Comparison of ENCODE assay signal across 19 cellular contexts in genomic region chr2:8566155-8566670, GRCh38.
DNase-seq lines count a peak whose midpoint lies in the region; ATAC-seq and TF ChIP-seq lines count a peak whose summit lies in the region.
"Had no signal": no experiment of that assay in that cellular context is flagged by ENCODE, and none has a peak within 500 bp of the region (broad histone marks: within the 10 kb centered on the region; RNA-seq: fewer than 3 reads in every experiment).

No MANE protein-coding gene starts in this region.

- no peak overlapping the region for H2BK120ac ChIP-seq in H9 (ENCODE audit: low read depth, low read length, poor library complexity, severe bottlenecking)

- intact Hi-C loops in dorsolateral prefrontal cortex (cut with DNase I) = no loop called here
- intact Hi-C loops in PC-3 (cut with micrococcal nuclease) = no loop called here

- peaks cover 10% of the 10 kb centered on the region for H3K9me3 Mint-ChIP-seq in activated naive CD8-positive, alpha-beta T cell treated with anti-CD3 and anti-CD28 coated beads, Interleukin-2, amount 10 ng/mL, durations not matched to agents 7 days and 5 days
- peaks cover 7% of the 10 kb centered on the region for H3K9me3 Mint-ChIP-seq in activated naive CD8-positive, alpha-beta T cell treated with anti-CD3 and anti-CD28 coated beads for 36 hours
- peaks cover 10 to 12% of the 10 kb centered on the region in 2 experiments for H3K9me3 Mint-ChIP-seq in H9
- peaks cover 3% of the 10 kb centered on the region for H3K9me3 Mint-ChIP-seq in stimulated activated effector memory CD8-positive, alpha-beta T cell treated with anti-CD3 and anti-CD28 coated beads, Interleukin-12 subunit alpha, Interleukin-12 subunit beta, amount 100 ng/mL, for 72 hours
- H3K9me3 Mint-ChIP-seq: HFFc6 had no signal

- H3K56ac ChIP-seq in H9 (ENCODE audit: insufficient read length, low read depth, low read length) = no peak overlapping the region

- no peak for DNase-seq in activated naive CD8-positive, alpha-beta T cell treated with anti-CD3 and anti-CD28 coated beads, Interleukin-2, amount 10 ng/mL, durations not matched to agents 7 days and 5 days
- no peak for DNase-seq in activated naive CD8-positive, alpha-beta T cell treated with anti-CD3 and anti-CD28 coated beads for 36 hours
- no peak for DNase-seq in H9
- DNase-seq in coronary artery (ENCODE audit: low spot score) = peak; percentile 63
- DNase-seq in stimulated activated effector memory CD8-positive, alpha-beta T cell treated with anti-CD3 and anti-CD28 coated beads, Interleukin-12 subunit alpha, Interleukin-12 subunit beta, amount 100 ng/mL, for 72 hours (ENCODE audit: low spot score in 2 of 2) = no peak
- DNase-seq in SHP77 treated with DMSO at 0.1 percent for 48 hours (lab: John Stamatoyannopoulos, UW) = no peak
- DNase-seq in dorsolateral prefrontal cortex = no peak
- no peak for DNase-seq in PC-3
- DNase-seq: BE2C; CD4-positive, CD25-positive, alpha-beta regulatory T cell; H7; HFFc6; Kasumi-1; NCI-H1694; NCI-H446; NCI-H526; SJCRH30 had no signal

- peaks cover 16% of the 10 kb centered on the region for H3K27me3 Mint-ChIP-seq in activated naive CD8-positive, alpha-beta T cell treated with anti-CD3 and anti-CD28 coated beads, Interleukin-2, amount 10 ng/mL, durations not matched to agents 7 days and 5 days
- no peaks in the 10 kb centered on the region for H3K27me3 Mint-ChIP-seq in activated naive CD8-positive, alpha-beta T cell treated with anti-CD3 and anti-CD28 coated beads for 36 hours
- no peaks in the 10 kb centered on the region for H3K27me3 Mint-ChIP-seq in H9 (ENCODE audit: low read depth)
- H3K27me3 Mint-ChIP-seq: CD4-positive, CD25-positive, alpha-beta regulatory T cell had no signal

- no peaks in the 10 kb centered on the region for H3K23me2 ChIP-seq in H9 (ENCODE audit: insufficient read length, low read depth, low read length, poor library complexity, severe bottlenecking)

- H4K5ac ChIP-seq in H9 (ENCODE audit: insufficient read length, low read depth, low read length) = no peak overlapping the region

- H3K4me3 ChIP-seq in coronary artery = no peak overlapping the region
- H3K4me3 ChIP-seq in dorsolateral prefrontal cortex = no peak overlapping the region
- H3K4me3 ChIP-seq in PC-3 (ENCODE audit: low read length) = no peak overlapping the region
- H3K4me3 ChIP-seq: GM12878, SJCRH30 had no signal

- H3K79me2 ChIP-seq in H9 (ENCODE audit: insufficient read depth, low read length) (no peaks in the 10 kb centered on the region), PC-3 (ENCODE audit: low read length) (no peaks in the 10 kb centered on the region)

- H2AFZ ChIP-seq in H9 (ENCODE audit: low read length) = no peak overlapping the region
- H2AFZ ChIP-seq in PC-3 (ENCODE audit: low read length) = no peak overlapping the region

- peak overlapping the region; percentile 47; the same call in 1 of the 2 replicates for H3K14ac ChIP-seq in H9 (ENCODE audit: insufficient read depth, low read length)

- H4K91ac ChIP-seq in H9 (ENCODE audit: insufficient read length, low read depth, low read length) = no peak overlapping the region

- CTCF ChIA-PET in PC-3 (lab: Charles Lee) = no interaction called here

- H3K36me3 ChIP-seq in PC-3 (ENCODE audit: low read depth, low read length) = no peaks in the 10 kb centered on the region
- H3K36me3 ChIP-seq: BE2C, SJCRH30 had no signal

- H3K23ac ChIP-seq in H9 (ENCODE audit: insufficient read length, low read depth, low read length) = no peak overlapping the region

- H3K27ac ChIP-seq in H9 (ENCODE audit: insufficient read length, low read depth, low read length) (no peak overlapping the region), coronary artery (no peak overlapping the region), dorsolateral prefrontal cortex (no peak overlapping the region), PC-3 (ENCODE audit: low read length) (no peak overlapping the region)
- H3K27ac ChIP-seq: SJCRH30 had no signal

- no peaks in the 10 kb centered on the region for H3K27me3 ChIP-seq in H9 (ENCODE audit: insufficient read depth, low read length)
- H3K27me3 ChIP-seq in dorsolateral prefrontal cortex = no peaks in the 10 kb centered on the region
- no peaks in the 10 kb centered on the region for H3K27me3 ChIP-seq in PC-3 (ENCODE audit: low read length)
- H3K27me3 ChIP-seq: BE2C had no signal

- H3K9ac ChIP-seq in H9 (ENCODE audit: extremely low read depth, insufficient read length, low read length) = no peak overlapping the region
- H3K9ac ChIP-seq in PC-3 (ENCODE audit: low read length) = no peak overlapping the region

- H3K4me1 ChIP-seq in H9 (ENCODE audit: insufficient read depth, low read length) = no peaks in the 10 kb centered on the region
- H3K4me1 ChIP-seq in PC-3 (ENCODE audit: insufficient read depth, low read length) = no peaks in the 10 kb centered on the region
- H3K4me1 ChIP-seq: BE2C, SJCRH30 had no signal

- peak overlapping the region; percentile 34 for H3K27ac Mint-ChIP-seq in activated naive CD8-positive, alpha-beta T cell treated with anti-CD3 and anti-CD28 coated beads, Interleukin-2, amount 10 ng/mL, durations not matched to agents 7 days and 5 days
- H3K27ac Mint-ChIP-seq in activated naive CD8-positive, alpha-beta T cell treated with anti-CD3 and anti-CD28 coated beads for 36 hours = no peak overlapping the region
- no peak overlapping the region for H3K27ac Mint-ChIP-seq in H9
- H3K27ac Mint-ChIP-seq in stimulated activated effector memory CD8-positive, alpha-beta T cell treated with anti-CD3 and anti-CD28 coated beads, Interleukin-12 subunit alpha, Interleukin-12 subunit beta, amount 100 ng/mL, for 72 hours = peak overlapping the region; percentile 14
- H3K27ac Mint-ChIP-seq: CD4-positive, CD25-positive, alpha-beta regulatory T cell; HFFc6 had no signal

- H3K4me2 ChIP-seq in H9 (ENCODE audit: insufficient read depth, insufficient read length, low read length) (no peak overlapping the region), PC-3 (ENCODE audit: low read length) (no peak overlapping the region)

- peaks cover 9% of the 10 kb centered on the region for H3K4me1 Mint-ChIP-seq in activated naive CD8-positive, alpha-beta T cell treated with anti-CD3 and anti-CD28 coated beads, Interleukin-2, amount 10 ng/mL, durations not matched to agents 7 days and 5 days
- peaks cover 2% of the 10 kb centered on the region for H3K4me1 Mint-ChIP-seq in activated naive CD8-positive, alpha-beta T cell treated with anti-CD3 and anti-CD28 coated beads for 36 hours
- peaks cover 5 to 8% of the 10 kb centered on the region in 2 experiments; a peak in 2 of 4 replicates for H3K4me1 Mint-ChIP-seq in H9
- peaks cover 23% of the 10 kb centered on the region for H3K4me1 Mint-ChIP-seq in stimulated activated effector memory CD8-positive, alpha-beta T cell treated with anti-CD3 and anti-CD28 coated beads, Interleukin-12 subunit alpha, Interleukin-12 subunit beta, amount 100 ng/mL, for 72 hours
- H3K4me1 Mint-ChIP-seq: CD4-positive, CD25-positive, alpha-beta regulatory T cell had no signal

- no peaks in the 10 kb centered on the region for H3K9me3 ChIP-seq in H9 (ENCODE audit: control insufficient read depth, low read depth, low read length)
- H3K9me3 ChIP-seq in PC-3 (ENCODE audit: low read length) = no peaks in the 10 kb centered on the region
- H3K9me3 ChIP-seq: BE2C had no signal

- no peak overlapping the region for H4K8ac ChIP-seq in H9 (replicated peaks; ENCODE audit: insufficient read length, low read depth, low read length)

- H2BK20ac ChIP-seq in H9 (ENCODE audit: low read depth, low read length, poor library complexity, severe bottlenecking) = no peak overlapping the region

- H2BK15ac ChIP-seq in H9 (ENCODE audit: low read depth, low read length) = no peak overlapping the region

- H3K4me3 Mint-ChIP-seq in activated naive CD8-positive, alpha-beta T cell treated with anti-CD3 and anti-CD28 coated beads, Interleukin-2, amount 10 ng/mL, durations not matched to agents 7 days and 5 days = no peak overlapping the region
- H3K4me3 Mint-ChIP-seq in activated naive CD8-positive, alpha-beta T cell treated with anti-CD3 and anti-CD28 coated beads for 36 hours = no peak overlapping the region
- no peak overlapping the region for H3K4me3 Mint-ChIP-seq in H9
- no peak overlapping the region for H3K4me3 Mint-ChIP-seq in stimulated activated effector memory CD8-positive, alpha-beta T cell treated with anti-CD3 and anti-CD28 coated beads, Interleukin-12 subunit alpha, Interleukin-12 subunit beta, amount 100 ng/mL, for 72 hours
- H3K4me3 Mint-ChIP-seq: CD4-positive, CD25-positive, alpha-beta regulatory T cell; HFFc6 had no signal

- H4K20me1 ChIP-seq in H9 (ENCODE audit: control insufficient read depth, insufficient read depth, insufficient read length) (no peaks in the 10 kb centered on the region), PC-3 (ENCODE audit: low read length) (no peaks in the 10 kb centered on the region)

- H2BK5ac ChIP-seq in H9 (ENCODE audit: insufficient read length, low read length) = no peak overlapping the region

- H2BK12ac ChIP-seq in H9 (ENCODE audit: insufficient read length, low read depth, low read length) = no peak overlapping the region

- no peak for TF ChIP-seq CTCF in H9 (conservative IDR thresholded peaks at IDR 0.05)
- TF ChIP-seq CTCF in coronary artery (IDR thresholded peaks at IDR 0.05) = no peak
- TF ChIP-seq CTCF in dorsolateral prefrontal cortex (IDR thresholded peaks at IDR 0.05 in 54 of 56, conservative IDR thresholded peaks at IDR 0.05 in 2 of 56; ENCODE audit: low read depth in 1 of 56, partially characterized antibody in 56 of 56) = no peak
- TF ChIP-seq CTCF in PC-3 (conservative IDR thresholded peaks at IDR 0.05; ENCODE audit: low read depth, low read length) = no peak

- peaks cover 6% of the 10 kb centered on the region for H3K36me3 Mint-ChIP-seq in activated naive CD8-positive, alpha-beta T cell treated with anti-CD3 and anti-CD28 coated beads, Interleukin-2, amount 10 ng/mL, durations not matched to agents 7 days and 5 days
- peaks cover 1% of the 10 kb centered on the region for H3K36me3 Mint-ChIP-seq in activated naive CD8-positive, alpha-beta T cell treated with anti-CD3 and anti-CD28 coated beads for 36 hours
- H3K36me3 Mint-ChIP-seq in H9 (ENCODE audit: insufficient read depth in 1 of 3, low read depth in 3 of 3) = peaks cover 0 to 11% (median 5%) of the 10 kb centered on the region in 3 experiments; a peak in 6 of 7 replicates
- H3K36me3 Mint-ChIP-seq in stimulated activated effector memory CD8-positive, alpha-beta T cell treated with anti-CD3 and anti-CD28 coated beads, Interleukin-12 subunit alpha, Interleukin-12 subunit beta, amount 100 ng/mL, for 72 hours = peaks cover 5% of the 10 kb centered on the region
- H3K36me3 Mint-ChIP-seq: CD4-positive, CD25-positive, alpha-beta regulatory T cell had no signal

- H3T11ph ChIP-seq in H9 (ENCODE audit: low read length) = no peak overlapping the region

- H3F3A ChIP-seq in PC-3 (ENCODE audit: low read length, unreplicated experiment) = no peaks in the 10 kb centered on the region

- POLR2A ChIA-PET in activated naive CD8-positive, alpha-beta T cell treated with anti-CD3 and anti-CD28 coated beads, Interleukin-2, amount 10 ng/mL, durations not matched to agents 7 days and 5 days (lab: Charles Lee) = interaction anchor here (1.8 kb wide), 1 partner anchor 116 kb away, joined by 5 read pairs; the partner anchor contains the start of gene ID2
- POLR2A ChIA-PET in PC-3 (lab: Charles Lee; ENCODE audit: unreplicated experiment) = no interaction called here

- BruUV-seq in PC-3 (replicated peaks; lab: Mats Ljungman, UMichigan) = no TSS peak

- H3K18ac ChIP-seq in H9 (ENCODE audit: insufficient read length, low read depth, low read length) = peak overlapping the region; percentile 25

- no peak overlapping the region for H2AK5ac ChIP-seq in H9 (ENCODE audit: insufficient read length, low read length)

- WGBS in H9 (ENCODE audit: extremely low coverage, insufficient read length, low lambda C conversion rate) = no CpG with 5 or more reads among the region's 4 CpGs

- no peaks in the 10 kb centered on the region for H3K79me1 ChIP-seq in H9 (ENCODE audit: insufficient read depth, low read depth, low read length, poor library complexity, severe bottlenecking)

- H3K4ac ChIP-seq in H9 (ENCODE audit: low read depth, low read length) = no peak overlapping the region; the same call in 1 of the 2 replicates

- H3K9me2 ChIP-seq in PC-3 (replicated peaks; ENCODE audit: low read length) = no peaks in the 10 kb centered on the region

- no peak for ATAC-seq in activated naive CD8-positive, alpha-beta T cell treated with anti-CD3 and anti-CD28 coated beads, Interleukin-2, amount 10 ng/mL, durations not matched to agents 7 days and 5 days (ENCODE audit: low read depth)
- ATAC-seq in stimulated activated effector memory CD8-positive, alpha-beta T cell treated with anti-CD3 and anti-CD28 coated beads, Interleukin-12 subunit alpha, Interleukin-12 subunit beta, amount 100 ng/mL, for 72 hours = no peak
- ATAC-seq in PC-3 = no peak
- ATAC-seq: GM12878, Panc1 had no signal

Comparison
In these comparisons a context has a peak if more than half of its experiments do, and no peak if none do; other contexts are left out.
1. H3K27ac Mint-ChIP-seq: peak in activated naive CD8-positive, alpha-beta T cell treated with anti-CD3 and anti-CD28 coated beads, Interleukin-2, amount 10 ng/mL, durations not matched to agents 7 days and 5 days (single experiment) and stimulated activated effector memory CD8-positive, alpha-beta T cell treated with anti-CD3 and anti-CD28 coated beads, Interleukin-12 subunit alpha, Interleukin-12 subunit beta, amount 100 ng/mL, for 72 hours (single experiment); none in activated naive CD8-positive, alpha-beta T cell treated with anti-CD3 and anti-CD28 coated beads for 36 hours (single experiment) and H9 (0 of 3).